In the genomic region with DNA sequence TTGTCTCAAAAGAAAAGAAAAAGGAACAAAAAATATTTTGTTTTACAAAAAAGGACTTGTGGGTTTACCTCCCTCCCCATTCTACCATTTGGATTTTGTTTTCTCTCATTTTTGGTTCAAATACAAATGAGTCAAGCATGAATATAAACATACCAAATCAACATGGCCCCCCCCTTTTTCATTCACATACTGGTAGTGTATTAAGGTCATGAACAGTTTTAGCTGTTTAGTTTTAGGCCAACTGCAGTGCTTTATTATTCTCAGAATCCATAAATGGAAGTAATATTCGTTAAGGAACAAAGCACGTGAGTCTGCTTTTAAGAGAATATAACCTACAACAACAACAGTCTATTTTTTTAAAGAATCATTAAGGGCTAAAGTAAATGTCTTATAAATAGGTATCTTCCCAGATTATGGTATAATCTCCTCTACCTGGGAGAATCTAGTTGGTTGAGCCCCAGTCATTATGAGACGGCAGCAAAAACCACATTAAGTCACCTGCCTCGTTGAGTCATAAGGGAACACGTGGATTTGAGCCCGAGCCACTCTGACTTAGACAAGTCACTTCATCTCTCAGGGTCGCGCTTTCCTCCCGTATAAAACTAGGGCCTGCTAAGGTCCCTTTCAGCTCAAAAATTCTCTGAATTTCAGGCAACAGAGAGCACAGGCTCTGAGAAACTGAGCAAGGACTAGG, we compare ENCODE assay signal across 11 cellular contexts. TPM values are rescaled to one million over a fixed set of nuclear protein-coding genes. Genes with fewer than 3 reads are reported as not detected.
DNase-seq lines count a peak whose midpoint lies in the region; ATAC-seq and TF ChIP-seq lines count a peak whose summit lies in the region.
"Had no signal": no experiment of that assay in that cellular context is flagged by ENCODE, and none has a peak within 500 bp of the region (broad histone marks: within the 10 kb centered on the region; RNA-seq: fewer than 3 reads in every experiment).

No MANE protein-coding gene starts in this region.

- H3K27me3 Mint-ChIP-seq in activated naive CD8-positive, alpha-beta T cell treated with anti-CD3 and anti-CD28 coated beads, Interleukin-2, amount 10 ng/mL, durations not matched to agents 7 days and 5 days: no peaks in the 10 kb centered on the region
- no peaks in the 10 kb centered on the region for H3K27me3 Mint-ChIP-seq in natural killer cell (ENCODE audit: low read depth in 2 of 2)
- H3K27me3 Mint-ChIP-seq: B cell, naive B cell had no signal

- H3K9me3 Mint-ChIP-seq in activated naive CD8-positive, alpha-beta T cell treated with anti-CD3 and anti-CD28 coated beads, Interleukin-2, amount 10 ng/mL, durations not matched to agents 7 days and 5 days: no peaks in the 10 kb centered on the region
- H3K9me3 Mint-ChIP-seq in natural killer cell: no peaks in the 10 kb centered on the region
- H3K9me3 Mint-ChIP-seq: naive B cell had no signal

- no peak overlapping the region for H3K4me3 Mint-ChIP-seq in activated naive CD8-positive, alpha-beta T cell treated with anti-CD3 and anti-CD28 coated beads, Interleukin-2, amount 10 ng/mL, durations not matched to agents 7 days and 5 days
- H3K4me3 Mint-ChIP-seq in natural killer cell: no peak overlapping the region
- H3K4me3 Mint-ChIP-seq: B cell had no signal

- H3K36me3 Mint-ChIP-seq in activated naive CD8-positive, alpha-beta T cell treated with anti-CD3 and anti-CD28 coated beads, Interleukin-2, amount 10 ng/mL, durations not matched to agents 7 days and 5 days: peaks cover 22% of the 10 kb centered on the region
- H3K36me3 Mint-ChIP-seq in natural killer cell: no peaks in the 10 kb centered on the region

- ATAC-seq in GM19023 (IDR thresholded peaks at IDR 0.05; ENCODE audit: unreplicated experiment): peak; percentile 57
- ATAC-seq in HG03354 (IDR thresholded peaks at IDR 0.05; ENCODE audit: poor library complexity, severe bottlenecking, unreplicated experiment): peak; percentile 85
- ATAC-seq in activated naive CD8-positive, alpha-beta T cell treated with anti-CD3 and anti-CD28 coated beads, Interleukin-2, amount 10 ng/mL, durations not matched to agents 7 days and 5 days (ENCODE audit: low read depth): peak; percentile 65
- ATAC-seq in natural killer cell: no peak

- H3K4me1 Mint-ChIP-seq in activated naive CD8-positive, alpha-beta T cell treated with anti-CD3 and anti-CD28 coated beads, Interleukin-2, amount 10 ng/mL, durations not matched to agents 7 days and 5 days: peaks cover 10% of the 10 kb centered on the region
- peaks cover 5 to 7% of the 10 kb centered on the region in 2 donors for H3K4me1 Mint-ChIP-seq in natural killer cell

- POLR2A ChIA-PET in activated naive CD8-positive, alpha-beta T cell treated with anti-CD3 and anti-CD28 coated beads, Interleukin-2, amount 10 ng/mL, durations not matched to agents 7 days and 5 days (lab: Charles Lee): interaction anchor here (0.7 kb wide), 1 partner anchor 11 kb away, joined by 3 read pairs; no protein-coding TSS in a partner anchor

- H3K27ac Mint-ChIP-seq in activated naive CD8-positive, alpha-beta T cell treated with anti-CD3 and anti-CD28 coated beads, Interleukin-2, amount 10 ng/mL, durations not matched to agents 7 days and 5 days: no peak overlapping the region
- no peak overlapping the region for H3K27ac Mint-ChIP-seq in natural killer cell
- H3K27ac Mint-ChIP-seq: B cell had no signal

- no peak for TF ChIP-seq CTCF in natural killer cell (IDR thresholded peaks at IDR 0.05)

- DNase-seq in A172 (ENCODE audit: low spot score) (peak; percentile 60), natural killer cell (no peak), cardiac septum (ENCODE audit: low spot score) (no peak), NOMO-1 treated with DMSO at 0.1 percent for 48 hours (lab: John Stamatoyannopoulos, UW; ENCODE audit: unreplicated experiment) (no peak), NCI-H510A (lab: John Stamatoyannopoulos, UW) (no peak)
- no peak for DNase-seq in activated naive CD8-positive, alpha-beta T cell treated with anti-CD3 and anti-CD28 coated beads, Interleukin-2, amount 10 ng/mL, durations not matched to agents 7 days and 5 days
- DNase-seq: naive B cell, NCI-H524 had no signal

- intact Hi-C loops in natural killer cell (cut with micrococcal nuclease) (no loop called here), cardiac septum (cut with DNase I) (no loop called here)

RNA-seq across cellular contexts. Expression of gene BCLAF3, which starts 26.7 kb away (rescaled TPM):
- 7.0 and 8.3 TPM in 2 replicates for total RNA-seq in A172 (2014; rRNA removed; shearing (Covaris generic))
- 1 to 10 TPM; 8.0 to 8.9 TPM for total RNA-seq in activated naive CD8-positive, alpha-beta T cell treated with anti-CD3 and anti-CD28 coated beads, Interleukin-2, amount 10 ng/mL, durations not matched to agents 7 days and 5 days
- total RNA-seq in natural killer cell: 10 to 100 TPM; 16.5 to 20.8 (median 20.1) TPM
- total RNA-seq in cardiac septum: 9.4 TPM

Comparison
In these comparisons a context has a peak if more than half of its experiments do, and no peak if none do; other contexts are left out.
1. ATAC-seq: peak in GM19023 (single experiment), HG03354 (single experiment) and activated naive CD8-positive, alpha-beta T cell treated with anti-CD3 and anti-CD28 coated beads, Interleukin-2, amount 10 ng/mL, durations not matched to agents 7 days and 5 days (single experiment); none in natural killer cell (0 of 3).